ENCODE assay signal across 20 cellular contexts in genomic region chr11:2509481-2510001, GRCh38.
A peak's percentile ranks its signal among the peaks of the same experiment; 100 is the strongest.
DNase-seq lines count a peak whose midpoint lies in the region; ATAC-seq and TF ChIP-seq lines count a peak whose summit lies in the region.
"Had no signal": no experiment of that assay in that cellular context is flagged by ENCODE, and none has a peak within 500 bp of the region (broad histone marks: within the 10 kb centered on the region; RNA-seq: fewer than 3 reads in every experiment).

No MANE protein-coding gene starts in this region.

- H3K27me3 ChIP-seq in BLaER1 treated with 17β-estradiol and CSF1 and Interleukin-3, amounts not matched to agents 10 nM and 100 nM: no peaks in the 10 kb centered on the region
- H3K27me3 ChIP-seq in CD8-positive, alpha-beta memory T cell (ENCODE audit: insufficient read depth, low read length, poor library complexity, severe bottlenecking): no peaks in the 10 kb centered on the region

- no peaks in the 10 kb centered on the region for H3K27me3 Mint-ChIP-seq in CD8-positive, alpha-beta memory T cell
- H3K27me3 Mint-ChIP-seq: stimulated activated naive CD8-positive, alpha-beta T cell treated with anti-CD3 and anti-CD28 coated beads, Interleukin-15, Interleukin-2, amounts not matched to agents 100 ng/mL and 50 ng/mL, for 24 hours had no signal

- POLR2A ChIA-PET in CD8-positive, alpha-beta memory T cell (lab: Charles Lee): no interaction called here

- H3K27ac Mint-ChIP-seq in CD8-positive, alpha-beta memory T cell: peak overlapping the region in 1 of 8 donors; percentile 81
- H3K27ac Mint-ChIP-seq: activated naive CD4-positive, alpha-beta T cell treated with anti-CD3 and anti-CD28 coated beads for 36 hours; endodermal cell; HFFc6; stimulated activated naive CD8-positive, alpha-beta T cell treated with anti-CD3 and anti-CD28 coated beads, Interleukin-15, Interleukin-2, amounts not matched to agents 100 ng/mL and 50 ng/mL, for 24 hours had no signal

- no peak overlapping the region for H3K4me3 Mint-ChIP-seq in CD8-positive, alpha-beta memory T cell
- H3K4me3 Mint-ChIP-seq: activated naive CD4-positive, alpha-beta T cell treated with anti-CD3 and anti-CD28 coated beads for 36 hours; endodermal cell; HFFc6; stimulated activated naive CD8-positive, alpha-beta T cell treated with anti-CD3 and anti-CD28 coated beads, Interleukin-15, Interleukin-2, amounts not matched to agents 100 ng/mL and 50 ng/mL, for 24 hours had no signal

- H3K4me1 ChIP-seq in BLaER1 treated with 17β-estradiol and CSF1 and Interleukin-3, amounts not matched to agents 10 nM and 100 nM: peaks cover 50 to 61% (median 52%) of the 10 kb centered on the region in 10 experiments
- H3K4me1 ChIP-seq in CD8-positive, alpha-beta memory T cell (ENCODE audit: insufficient read depth, low read length): no peaks in the 10 kb centered on the region
- H3K4me1 ChIP-seq: SJSA1 had no signal

- no peaks in the 10 kb centered on the region for H3K9me3 ChIP-seq in BLaER1 treated with 17β-estradiol and CSF1 and Interleukin-3, amounts not matched to agents 10 nM and 100 nM (replicated peaks in 1 of 11)
- H3K9me3 ChIP-seq in CD8-positive, alpha-beta memory T cell (ENCODE audit: low read length): no peaks in the 10 kb centered on the region
- H3K9me3 ChIP-seq: SJSA1 had no signal

- peaks cover 0 to 43% (median 4%) of the 10 kb centered on the region in 11 experiments; a peak in 5 of 22 replicates for H4K20me1 ChIP-seq in BLaER1 treated with 17β-estradiol and CSF1 and Interleukin-3, amounts not matched to agents 10 nM and 100 nM

- TF ChIP-seq CTCF in omental fat pad (IDR thresholded peaks at IDR 0.05): no peak

- no peaks in the 10 kb centered on the region for H3K9me3 Mint-ChIP-seq in CD8-positive, alpha-beta memory T cell
- H3K9me3 Mint-ChIP-seq: activated naive CD4-positive, alpha-beta T cell treated with anti-CD3 and anti-CD28 coated beads for 36 hours; endodermal cell; HFFc6; stimulated activated naive CD8-positive, alpha-beta T cell treated with anti-CD3 and anti-CD28 coated beads, Interleukin-15, Interleukin-2, amounts not matched to agents 100 ng/mL and 50 ng/mL, for 24 hours had no signal

- H3K4me3 ChIP-seq in BLaER1 treated with 17β-estradiol and CSF1 and Interleukin-3, amounts not matched to agents 10 nM and 100 nM: no peak overlapping the region
- H3K4me3 ChIP-seq in CD8-positive, alpha-beta memory T cell (ENCODE audit: low read length): no peak overlapping the region
- H3K4me3 ChIP-seq: SJSA1, smooth muscle cell had no signal

- intact Hi-C loops in cardiac septum (cut with DNase I): loop anchor here (2.0 to 5.0 kb wide), 2 partner anchors 49 to 62 kb away; partner anchors contain the start of gene KCNQ1

- CTCF ChIA-PET in CD8-positive, alpha-beta memory T cell (lab: Charles Lee): interaction anchor here (2.0 kb wide), 1 partner anchor 22 kb away, joined by 6 read pairs; no protein-coding TSS in a partner anchor

- H3K4me2 ChIP-seq in BLaER1 treated with 17β-estradiol and CSF1 and Interleukin-3, amounts not matched to agents 10 nM and 100 nM: peak overlapping the region; percentile 73 to 99 (median 94)
- H3K4me2 ChIP-seq: KMS-11, smooth muscle cell had no signal

- DNase-seq in HuH-7 (ENCODE audit: low spot score): peak; percentile 4
- peak; percentile 89 for DNase-seq in cardiac septum (ENCODE audit: low spot score)
- peak; percentile 18 for DNase-seq in omental fat pad (ENCODE audit: low spot score)
- no peak for DNase-seq in SIG-M5 (lab: John Stamatoyannopoulos, UW)
- no peak for DNase-seq in SIG-M5 treated with dmso at 0.1 percent for 504 hours (lab: John Stamatoyannopoulos, UW; ENCODE audit: unreplicated experiment)
- DNase-seq in CD8-positive, alpha-beta memory T cell: no peak
- DNase-seq: activated naive CD4-positive, alpha-beta T cell treated with anti-CD3 and anti-CD28 coated beads for 36 hours; brain microvascular endothelial cell; endodermal cell; HFFc6; midbrain; NCI-H1417 treated with DMSO at 0.1 percent for 48 hours; occipital lobe had no signal

- no peaks in the 10 kb centered on the region for H3K4me1 Mint-ChIP-seq in CD8-positive, alpha-beta memory T cell
- H3K4me1 Mint-ChIP-seq: endodermal cell had no signal

- H3K9ac ChIP-seq in BLaER1 treated with 17β-estradiol and CSF1 and Interleukin-3, amounts not matched to agents 10 nM and 100 nM: peak overlapping the region in 6 of 11 experiments; percentile 7 to 54 (median 33); a peak in 5 of 22 replicates
- H3K9ac ChIP-seq: KMS-11 had no signal

- no peaks in the 10 kb centered on the region for H3K36me3 ChIP-seq in BLaER1 treated with 17β-estradiol and CSF1 and Interleukin-3, amounts not matched to agents 10 nM and 100 nM
- H3K36me3 ChIP-seq in CD8-positive, alpha-beta memory T cell (ENCODE audit: insufficient read depth, low read length): no peaks in the 10 kb centered on the region
- H3K36me3 ChIP-seq: brain microvascular endothelial cell, SJSA1 had no signal

- peak overlapping the region in 3 of 11 experiments; percentile 9 to 45 (median 20); a peak in 2 of 22 replicates for H3K27ac ChIP-seq in BLaER1 treated with 17β-estradiol and CSF1 and Interleukin-3, amounts not matched to agents 10 nM and 100 nM
- no peak overlapping the region for H3K27ac ChIP-seq in CD8-positive, alpha-beta memory T cell (ENCODE audit: low read depth, low read length)
- H3K27ac ChIP-seq: brain microvascular endothelial cell, C4-2B, KMS-11, SJSA1 had no signal

- ATAC-seq in omental fat pad (ENCODE audit: low FRiP score) (no peak), HG03175 (IDR thresholded peaks at IDR 0.05; ENCODE audit: unreplicated experiment) (no peak)

- no peaks in the 10 kb centered on the region for H3K36me3 Mint-ChIP-seq in CD8-positive, alpha-beta memory T cell

Comparison
In these comparisons a context has a peak if more than half of its experiments do, and no peak if none do; other contexts are left out.
1. DNase-seq: peak in HuH-7 (single experiment), cardiac septum (single experiment) and omental fat pad (single experiment); none in SIG-M5 (single experiment), SIG-M5 treated with dmso at 0.1 percent for 504 hours (single experiment) and CD8-positive, alpha-beta memory T cell (0 of 5).